In the genomic region with DNA sequence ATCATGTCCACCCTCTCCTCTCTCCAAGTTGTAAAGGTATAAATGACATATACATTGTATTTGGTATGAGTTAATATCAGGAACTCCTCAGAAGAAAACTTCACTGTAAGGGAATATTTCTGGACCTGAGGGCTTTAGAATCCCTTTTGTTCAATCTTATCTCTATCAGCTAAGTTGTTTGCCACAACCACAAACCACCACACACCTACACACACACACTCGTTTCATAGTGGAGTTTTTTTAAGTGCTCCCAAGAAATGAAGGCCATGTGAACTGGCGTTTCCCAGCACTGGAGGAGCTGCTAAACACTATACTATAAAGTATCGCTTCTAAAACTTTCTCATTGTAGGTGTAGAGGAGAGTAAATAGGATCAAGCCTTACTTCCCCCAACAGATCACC, we compare ENCODE assay signal across 22 cellular contexts.
"Had no signal": no experiment of that assay in that cellular context is flagged by ENCODE, and none has a peak within 500 bp of the region (broad histone marks: within the 10 kb centered on the region; RNA-seq: fewer than 3 reads in every experiment).

No MANE protein-coding gene starts in this region.

- H3K4me2 ChIP-seq: neural progenitor cell had no signal

- H2AFZ ChIP-seq: neural progenitor cell, parathyroid adenoma had no signal

- H3K4me3 ChIP-seq: neural progenitor cell, ovary, right lobe of liver, sigmoid colon, stomach, tibial artery, transverse colon, upper lobe of right lung had no signal

- H3K9me3 ChIP-seq: ovary, right lobe of liver, sigmoid colon, stomach, tibial artery, transverse colon, upper lobe of right lung had no signal

- H3K4me1 ChIP-seq: neural progenitor cell, parathyroid adenoma, right lobe of liver, tibial artery, upper lobe of right lung had no signal

- H3K27ac ChIP-seq: neural progenitor cell, ovary, parathyroid adenoma, right lobe of liver, tibial artery, upper lobe of right lung had no signal

- H3K36me3 ChIP-seq: neural progenitor cell, ovary, right lobe of liver, sigmoid colon, stomach, tibial artery, transverse colon, upper lobe of right lung had no signal

- H3K27me3 ChIP-seq: neural progenitor cell, ovary, right lobe of liver, sigmoid colon, stomach, tibial artery, transverse colon, upper lobe of right lung had no signal

- DNase-seq: naive thymus-derived CD4-positive, alpha-beta T cell; natural killer cell; occipital lobe; ovary; posterior cingulate gyrus; right cardiac atrium; right lobe of liver; sigmoid colon; small intestine; stimulated activated CD4-positive, alpha-beta T cell treated with anti-CD3 and anti-CD28 coated beads, Interleukin-15, amount 100 ng/mL, for 24 hours; stimulated activated CD4-positive, alpha-beta T cell treated with anti-CD3 and anti-CD28 coated beads, Interleukin-2, amount 100 ng/mL, for 24 hours; stimulated activated CD4-positive, alpha-beta T cell treated with anti-CD3 and anti-CD28 coated beads, Interleukin-2, amount 100 ng/mL, for 48 hours; stimulated activated CD4-positive, alpha-beta T cell treated with anti-CD3 and anti-CD28 coated beads, Interleukin-4, amount 100 ng/mL, for 24 hours; stimulated activated naive B cell treated with anti-CD40 and anti-IgM and Interleukin-4, amounts not matched to agents 10 μg/mL and 1 μg/mL and 100 μg/mL, for 72 hours; stimulated activated naive CD4-positive, alpha-beta T cell treated with Interleukin-2 at 50 U/mL for 16 hours; stomach; tibial artery; transverse colon; upper lobe of right lung had no signal

- ATAC-seq: naive thymus-derived CD4-positive, alpha-beta T cell; natural killer cell; right cardiac atrium; stimulated activated effector memory CD8-positive, alpha-beta T cell treated with anti-CD3 and anti-CD28 coated beads, Interleukin-12 subunit alpha, Interleukin-12 subunit beta, amount 100 ng/mL, for 72 hours; stimulated activated naive B cell treated with anti-CD40 and anti-IgM and Interleukin-4, amounts not matched to agents 10 μg/mL and 1 μg/mL and 100 μg/mL, for 72 hours had no signal

- H3K9ac ChIP-seq: neural progenitor cell, parathyroid adenoma had no signal

- H3K79me2 ChIP-seq: parathyroid adenoma had no signal
